Comparison of ENCODE assay signal across 19 cellular contexts in genomic region chr9:134962065-134962997, GRCh38. TPM values are rescaled to one million over a fixed set of nuclear protein-coding genes. Genes with fewer than 3 reads are reported as not detected.
DNase-seq lines count a peak whose midpoint lies in the region; ATAC-seq and TF ChIP-seq lines count a peak whose summit lies in the region.
"Had no signal": no experiment of that assay in that cellular context is flagged by ENCODE, and none has a peak within 500 bp of the region (broad histone marks: within the 10 kb centered on the region; RNA-seq: fewer than 3 reads in every experiment).

No MANE protein-coding gene starts in this region.

- intact Hi-C loops in cardiac septum (cut with DNase I) = no loop called here
- intact Hi-C loops in ovary (cut with DNase I) = no loop called here

- H3K27ac ChIP-seq in ovary = no peak overlapping the region
- H3K27ac ChIP-seq: brain microvascular endothelial cell, Peyer's patch, skin epidermis had no signal

- no peak for TF ChIP-seq POLR2A in ovary (IDR thresholded peaks at IDR 0.05)

- H3K9me3 ChIP-seq in ovary = no peaks in the 10 kb centered on the region
- H3K9me3 ChIP-seq: MG63, Peyer's patch had no signal

- WGBS in ovary, 3 donors = 31 to 32% (median 32%) methylated on average over 16 of the region's 16 CpGs

- no peak for ATAC-seq in HG02763 (IDR thresholded peaks at IDR 0.05; ENCODE audit: unreplicated experiment)
- ATAC-seq: activated naive CD8-positive, alpha-beta T cell treated with anti-CD3 and anti-CD28 coated beads, Interleukin-2, amount 50 U/mL, for 24 hours had no signal

- no peak for TF ChIP-seq CTCF in ovary (IDR thresholded peaks at IDR 0.05)

- no peak overlapping the region for H3K4me3 ChIP-seq in ovary
- H3K4me3 ChIP-seq: MG63, Peyer's patch, skin epidermis had no signal

- H3K4me1 ChIP-seq in ovary (ENCODE audit: insufficient read depth) = peaks cover 3% of the 10 kb centered on the region
- H3K4me1 ChIP-seq: Peyer's patch had no signal

- no peaks in the 10 kb centered on the region for H3K36me3 ChIP-seq in ovary
- H3K36me3 ChIP-seq: brain microvascular endothelial cell, MG63, Peyer's patch had no signal

- DNase-seq in DMS79 treated with DMSO at 0.1 percent for 48 hours (lab: John Stamatoyannopoulos, UW) (peak; percentile 88), H4 (ENCODE audit: low spot score) (peak; percentile 43), cardiac septum (ENCODE audit: low spot score) (peak; percentile 44), ovary (peak in 3 of 5 donors; percentile 9 to 36 (median 18)), inferior parietal cortex (ENCODE audit: extremely low spot score) (no peak), dedifferentiated amniotic fluid mesenchymal stem cell (ENCODE audit: extremely low spot score) (no peak)
- DNase-seq: activated CD4-positive, alpha-beta T cell treated with anti-CD3 and anti-CD28 coated beads, Interleukin-2, amount 50 U/mL, for 4 hours; activated naive CD8-positive, alpha-beta T cell treated with anti-CD3 and anti-CD28 coated beads, Interleukin-2, amount 50 U/mL, for 24 hours; brain microvascular endothelial cell; cortex of kidney; foreskin fibroblast; IMR-90; MG63; NCI-H1694 treated with DMSO at 0.1 percent for 48 hours; stimulated activated CD4-positive, alpha-beta T cell treated with anti-CD3 and anti-CD28 coated beads, Interleukin-4, amount 100 ng/mL, for 24 hours had no signal

- TF ChIP-seq EP300 in ovary (IDR thresholded peaks at IDR 0.05) = no peak

- no peaks in the 10 kb centered on the region for H3K27me3 ChIP-seq in ovary
- H3K27me3 ChIP-seq: brain microvascular endothelial cell, MG63, Peyer's patch had no signal

RNA-seq across cellular contexts. Expression of gene FCN1, which starts 44.6 kb away (rescaled TPM):
- total RNA-seq in H4 (2014; rRNA removed; shearing (Covaris generic)) = not detected in 2 replicates
- total RNA-seq in cardiac septum = 5.3 TPM
- 1 to 10 TPM in 3 of 7 donors, under 1 TPM in 2, not detected in 2; 0.43 to 5.0 (median 1.9) TPM for total RNA-seq in ovary
- 1 to 10 TPM; 1.4 to 3.5 TPM for polyA plus RNA-seq in ovary
- total RNA-seq: IMR-90 had no signal
- polyA plus RNA-seq: BJ, IMR-90 had no signal

Comparison
In these comparisons a context has a peak if more than half of its experiments do, and no peak if none do; other contexts are left out.
1. DNase-seq: peak in DMS79 treated with DMSO at 0.1 percent for 48 hours (single experiment), H4 (single experiment), cardiac septum (single experiment) and ovary (3 of 5); none in inferior parietal cortex (single experiment) and dedifferentiated amniotic fluid mesenchymal stem cell (single experiment).